In genomic region chr1:160578175-160578693, GRCh38 we compare ENCODE assay signal across 11 cellular contexts. TPM values are rescaled to one million over a fixed set of nuclear protein-coding genes. Genes with fewer than 3 reads are reported as not detected.
DNase-seq lines count a peak whose midpoint lies in the region; ATAC-seq and TF ChIP-seq lines count a peak whose summit lies in the region.
"Had no signal": no experiment of that assay in that cellular context is flagged by ENCODE, and none has a peak within 500 bp of the region (broad histone marks: within the 10 kb centered on the region; RNA-seq: fewer than 3 reads in every experiment).

No MANE protein-coding gene starts in this region.

- peak in 1 of 3 donors; percentile 28 for DNase-seq in CD4-positive, CD25-positive, alpha-beta regulatory T cell
- no peak for DNase-seq in activated T-helper 1 cell treated with anti-CD3 and anti-CD28 coated beads, Interleukin-12 subunit alpha, Interleukin-12 subunit beta, Interleukin-2, Interleukin-4 antibody, amounts not matched to agents 30 ng/mL and 10 ng/mL and 1 ng/mL, durations not matched to agents 14 hours and 24 hours and 36 hours (ENCODE audit: low spot score)
- DNase-seq in head of caudate nucleus, result no peak
- no peak for DNase-seq in NCI-H146 treated with DMSO at 0.1 percent for 48 hours (lab: John Stamatoyannopoulos, UW; ENCODE audit: unreplicated experiment)
- no peak for DNase-seq in RWPE1 (ENCODE audit: low spot score)
- DNase-seq: foreskin fibroblast, kidney, NCI-H1930 had no signal

- H3K27me3 ChIP-seq in CD4-positive, CD25-positive, alpha-beta regulatory T cell (ENCODE audit: control insufficient read depth, insufficient read depth, low read length), result no peaks in the 10 kb centered on the region
- H3K27me3 ChIP-seq in mononuclear cell (ENCODE audit: insufficient read depth, low read length), result no peaks in the 10 kb centered on the region

- POLR2A ChIA-PET in RWPE1 (lab: Yijun Ruan, JAX; ENCODE audit: low non-redundant PET), result no interaction called here

- H3K4me1 Mint-ChIP-seq in CD4-positive, CD25-positive, alpha-beta regulatory T cell, result peaks cover 46 to 83% (median 62%) of the 10 kb centered on the region in 4 donors
- peaks cover 81% of the 10 kb centered on the region for H3K4me1 Mint-ChIP-seq in activated T-helper 1 cell treated with anti-CD3 and anti-CD28 coated beads, Interleukin-12 subunit alpha, Interleukin-12 subunit beta, Interleukin-2, Interleukin-4 antibody, amounts not matched to agents 30 ng/mL and 10 ng/mL and 1 ng/mL, durations not matched to agents 14 hours and 24 hours and 36 hours (ENCODE audit: low read depth)

- peaks cover 0 to 1% (median 0%) of the 10 kb centered on the region in 7 donors for H3K9me3 Mint-ChIP-seq in CD4-positive, CD25-positive, alpha-beta regulatory T cell
- peaks cover 10% of the 10 kb centered on the region for H3K9me3 Mint-ChIP-seq in activated T-helper 1 cell treated with anti-CD3 and anti-CD28 coated beads, Interleukin-12 subunit alpha, Interleukin-12 subunit beta, Interleukin-2, Interleukin-4 antibody, amounts not matched to agents 30 ng/mL and 10 ng/mL and 1 ng/mL, durations not matched to agents 14 hours and 24 hours and 36 hours

- peaks cover 12% of the 10 kb centered on the region for H3K36me3 Mint-ChIP-seq in CD4-positive, CD25-positive, alpha-beta regulatory T cell
- H3K36me3 Mint-ChIP-seq in activated T-helper 1 cell treated with anti-CD3 and anti-CD28 coated beads, Interleukin-12 subunit alpha, Interleukin-12 subunit beta, Interleukin-2, Interleukin-4 antibody, amounts not matched to agents 30 ng/mL and 10 ng/mL and 1 ng/mL, durations not matched to agents 14 hours and 24 hours and 36 hours (ENCODE audit: low read depth), result peaks cover 21% of the 10 kb centered on the region

- H3K4me3 Mint-ChIP-seq in CD4-positive, CD25-positive, alpha-beta regulatory T cell, result peak overlapping the region; percentile 93 to 94 (median 94)
- peak overlapping the region; percentile 85 for H3K4me3 Mint-ChIP-seq in activated T-helper 1 cell treated with anti-CD3 and anti-CD28 coated beads, Interleukin-12 subunit alpha, Interleukin-12 subunit beta, Interleukin-2, Interleukin-4 antibody, amounts not matched to agents 30 ng/mL and 10 ng/mL and 1 ng/mL, durations not matched to agents 14 hours and 24 hours and 36 hours

- no peaks in the 10 kb centered on the region for H3K36me3 ChIP-seq in CD4-positive, CD25-positive, alpha-beta regulatory T cell (ENCODE audit: control insufficient read depth, insufficient read depth, low read length)

- H3K9me3 ChIP-seq in CD4-positive, CD25-positive, alpha-beta regulatory T cell (ENCODE audit: control insufficient read depth in 2 of 2, low read length in 2 of 2), result no peaks in the 10 kb centered on the region
- no peaks in the 10 kb centered on the region for H3K9me3 ChIP-seq in mononuclear cell (ENCODE audit: low read depth, low read length)

- no peaks in the 10 kb centered on the region for H3K27me3 Mint-ChIP-seq in CD4-positive, CD25-positive, alpha-beta regulatory T cell
- no peaks in the 10 kb centered on the region for H3K27me3 Mint-ChIP-seq in activated T-helper 1 cell treated with anti-CD3 and anti-CD28 coated beads, Interleukin-12 subunit alpha, Interleukin-12 subunit beta, Interleukin-2, Interleukin-4 antibody, amounts not matched to agents 30 ng/mL and 10 ng/mL and 1 ng/mL, durations not matched to agents 14 hours and 24 hours and 36 hours (ENCODE audit: insufficient read depth)

- TF ChIP-seq CTCF in GM12875 (IDR thresholded peaks at IDR 0.05; ENCODE audit: borderline replicate concordance, insufficient read depth, low read depth, low read length), result no peak
- no peak for TF ChIP-seq CTCF in RWPE1 (conservative IDR thresholded peaks at IDR 0.05; ENCODE audit: low read depth)

- H3K4me1 ChIP-seq in CD4-positive, CD25-positive, alpha-beta regulatory T cell (ENCODE audit: control insufficient read depth, insufficient read depth, low read length, poor library complexity, severe bottlenecking), result peaks cover 50% of the 10 kb centered on the region
- peaks cover 72% of the 10 kb centered on the region for H3K4me1 ChIP-seq in mononuclear cell (ENCODE audit: insufficient read depth, low read length)

- ATAC-seq in CD4-positive, CD25-positive, alpha-beta regulatory T cell (ENCODE audit: low read depth in 2 of 2), result no peak
- ATAC-seq in HG02840 (IDR thresholded peaks at IDR 0.05; ENCODE audit: low FRiP score, unreplicated experiment), result no peak

- intact Hi-C loops in activated T-helper 1 cell treated with anti-CD3 and anti-CD28 coated beads, Interleukin-12 subunit alpha, Interleukin-12 subunit beta, Interleukin-2, Interleukin-4 antibody, amounts not matched to agents 30 ng/mL and 10 ng/mL and 1 ng/mL, durations not matched to agents 14 hours and 24 hours and 36 hours (cut with micrococcal nuclease), result loop anchor here (1.0 to 5.0 kb wide), 2 partner anchors 8 to 316 kb away; partner anchors contain the start of gene DCAF8
- intact Hi-C loops in head of caudate nucleus (cut with DNase I), result no loop called here

- peak overlapping the region; percentile 75 for H3K27ac ChIP-seq in CD4-positive, CD25-positive, alpha-beta regulatory T cell (ENCODE audit: insufficient read depth, low read length, poor library complexity, severe bottlenecking)
- no peak overlapping the region for H3K27ac ChIP-seq in RWPE1

- H3K4me3 ChIP-seq in CD4-positive, CD25-positive, alpha-beta regulatory T cell (ENCODE audit: low read depth, low read length), result peak overlapping the region; percentile 96
- peak overlapping the region; percentile 54 for H3K4me3 ChIP-seq in GM12875 (ENCODE audit: low read depth, low read length)
- peak overlapping the region; percentile 57 for H3K4me3 ChIP-seq in mononuclear cell (ENCODE audit: low read length)

- peak overlapping the region; percentile 92 to 99 (median 95) for H3K27ac Mint-ChIP-seq in CD4-positive, CD25-positive, alpha-beta regulatory T cell
- H3K27ac Mint-ChIP-seq in activated T-helper 1 cell treated with anti-CD3 and anti-CD28 coated beads, Interleukin-12 subunit alpha, Interleukin-12 subunit beta, Interleukin-2, Interleukin-4 antibody, amounts not matched to agents 30 ng/mL and 10 ng/mL and 1 ng/mL, durations not matched to agents 14 hours and 24 hours and 36 hours, result peak overlapping the region; percentile 91

- CTCF ChIA-PET in RWPE1 (lab: Yijun Ruan, JAX), result no interaction called here

RNA-seq across cellular contexts. Expression of gene CD84, which starts 1.1 kb away (rescaled TPM):
- 135 TPM for total RNA-seq in CD4-positive, CD25-positive, alpha-beta regulatory T cell
- 10 to 100 TPM; 20.7 to 36.4 (median 27.1) TPM for polyA plus RNA-seq in CD4-positive, CD25-positive, alpha-beta regulatory T cell
- total RNA-seq in activated T-helper 1 cell treated with anti-CD3 and anti-CD28 coated beads, Interleukin-12 subunit alpha, Interleukin-12 subunit beta, Interleukin-2, Interleukin-4 antibody, amounts not matched to agents 30 ng/mL and 10 ng/mL and 1 ng/mL, durations not matched to agents 14 hours and 24 hours and 36 hours, result 16.3 and 17.2 TPM in 2 replicates
- total RNA-seq in mononuclear cell, result 33.4 TPM

RNA-seq across cellular contexts. Expression of gene SLAMF6, which starts 55.2 kb away (rescaled TPM):
- 60.0 TPM for total RNA-seq in CD4-positive, CD25-positive, alpha-beta regulatory T cell
- 100 to 1,000 TPM; 122 to 163 (median 141) TPM for polyA plus RNA-seq in CD4-positive, CD25-positive, alpha-beta regulatory T cell
- total RNA-seq in activated T-helper 1 cell treated with anti-CD3 and anti-CD28 coated beads, Interleukin-12 subunit alpha, Interleukin-12 subunit beta, Interleukin-2, Interleukin-4 antibody, amounts not matched to agents 30 ng/mL and 10 ng/mL and 1 ng/mL, durations not matched to agents 14 hours and 24 hours and 36 hours, result 46.8 and 50.1 TPM in 2 replicates
- 8.2 TPM for total RNA-seq in mononuclear cell
